7 cellular contexts compared by ENCODE assay signal in the genomic region with DNA sequence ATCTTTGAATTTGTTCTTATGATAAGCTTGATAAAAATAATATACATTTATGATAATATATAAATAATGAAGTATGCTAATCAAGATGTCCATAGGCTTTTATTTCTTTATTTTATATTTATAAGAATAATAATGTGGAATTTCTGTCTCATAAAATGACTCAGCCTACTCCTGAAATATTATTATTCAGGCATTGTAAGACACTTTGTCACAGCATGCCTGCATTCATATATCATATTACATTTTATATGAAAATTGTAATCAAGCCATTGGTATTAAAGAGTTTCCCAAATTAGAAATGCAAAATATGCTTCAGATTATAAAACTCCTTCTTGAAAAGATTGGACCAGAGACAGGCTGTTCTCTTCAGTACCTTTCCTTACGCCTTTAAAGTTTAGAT.
"Had no signal": no experiment of that assay in that cellular context is flagged by ENCODE, and none has a peak within 500 bp of the region (broad histone marks: within the 10 kb centered on the region; RNA-seq: fewer than 3 reads in every experiment).

No MANE protein-coding gene starts in this region.

- H3K9me3 Mint-ChIP-seq: GM23338, H9 had no signal

- FAIRE-seq: H1, H54, HTR-8/SVneo had no signal

- DNase-seq: H9, HCEC 1CT, IMR-90 had no signal

- H3K27ac Mint-ChIP-seq: GM23338, H9 had no signal

- H3K4me1 Mint-ChIP-seq: GM23338, H9 had no signal

- H3K4me3 Mint-ChIP-seq: GM23338, H9 had no signal
